Comparison of ENCODE assay signal across 13 cellular contexts in the genomic region with DNA sequence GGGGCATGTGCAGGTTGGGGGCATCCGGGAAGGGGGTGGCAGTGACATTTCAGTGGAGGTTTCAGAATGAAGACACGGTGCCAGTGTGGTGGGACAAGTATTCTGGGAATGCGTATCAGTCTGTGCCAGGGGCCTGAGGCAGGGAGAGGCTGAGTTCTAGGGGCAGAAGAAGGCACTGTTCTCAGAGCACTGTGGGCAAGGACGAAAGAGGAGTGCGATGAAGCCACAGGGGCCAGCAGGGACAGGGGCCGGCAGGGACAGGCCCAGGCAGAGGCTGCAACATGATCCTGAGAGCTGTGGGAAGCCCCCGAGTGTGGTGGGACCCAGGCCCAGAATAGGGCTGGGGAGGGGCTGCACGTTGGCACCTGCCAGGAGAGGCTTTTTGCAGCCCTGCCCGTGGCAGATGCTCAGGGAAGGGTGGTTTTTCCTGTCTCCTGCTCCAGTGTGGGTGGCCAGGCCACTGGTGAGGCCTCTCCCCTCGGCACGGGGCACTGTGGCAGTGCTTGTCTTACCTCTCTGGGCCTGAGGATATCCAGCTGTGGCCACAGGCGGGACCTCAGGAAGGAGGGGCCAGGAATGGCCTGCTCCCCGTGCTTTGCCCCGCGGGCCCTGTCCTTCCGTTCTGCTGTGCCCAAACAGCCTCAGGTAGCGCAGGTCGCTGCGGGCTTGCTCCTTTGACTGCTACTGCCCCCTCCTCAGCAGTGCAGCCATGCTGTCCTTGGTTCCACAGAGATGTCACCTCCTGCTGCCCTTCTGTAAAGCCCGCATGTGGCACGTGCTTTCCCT. TPM values are rescaled to one million over a fixed set of nuclear protein-coding genes. Genes with fewer than 3 reads are reported as not detected.
DNase-seq lines count a peak whose midpoint lies in the region; ATAC-seq and TF ChIP-seq lines count a peak whose summit lies in the region.
"Had no signal": no experiment of that assay in that cellular context is flagged by ENCODE, and none has a peak within 500 bp of the region (broad histone marks: within the 10 kb centered on the region; RNA-seq: fewer than 3 reads in every experiment).

No MANE protein-coding gene starts in this region.

- H3K27me3 Mint-ChIP-seq in stimulated activated naive CD8-positive, alpha-beta T cell treated with anti-CD3 and anti-CD28 coated beads, Interleukin-15, Interleukin-2, amounts not matched to agents 100 ng/mL and 50 ng/mL, for 24 hours: no peaks in the 10 kb centered on the region
- H3K27me3 Mint-ChIP-seq in neural progenitor cell (ENCODE audit: insufficient read depth, low read depth): no peaks in the 10 kb centered on the region

- no peak overlapping the region for H3K9ac ChIP-seq in neural progenitor cell

- H3K27me3 ChIP-seq in foreskin keratinocyte (no peaks in the 10 kb centered on the region), neural progenitor cell (no peaks in the 10 kb centered on the region), aorta (ENCODE audit: control insufficient read depth in 1 of 2, insufficient read depth in 2 of 2, low read length in 1 of 2) (no peaks in the 10 kb centered on the region)

- peaks cover 6% of the 10 kb centered on the region for H3K36me3 Mint-ChIP-seq in stimulated activated naive CD8-positive, alpha-beta T cell treated with anti-CD3 and anti-CD28 coated beads, Interleukin-15, Interleukin-2, amounts not matched to agents 100 ng/mL and 50 ng/mL, for 24 hours (ENCODE audit: low read depth)
- H3K36me3 Mint-ChIP-seq in neural progenitor cell: peaks cover 6% of the 10 kb centered on the region

- H2AFZ ChIP-seq in neural progenitor cell (replicated peaks): no peak overlapping the region

- H3K27ac Mint-ChIP-seq in stimulated activated naive CD8-positive, alpha-beta T cell treated with anti-CD3 and anti-CD28 coated beads, Interleukin-15, Interleukin-2, amounts not matched to agents 100 ng/mL and 50 ng/mL, for 24 hours: peak overlapping the region; percentile 60
- H3K27ac Mint-ChIP-seq in neural progenitor cell: peak overlapping the region; percentile 70
- H3K27ac Mint-ChIP-seq: endodermal cell had no signal

- H3K36me3 ChIP-seq in neural progenitor cell: no peaks in the 10 kb centered on the region
- no peaks in the 10 kb centered on the region for H3K36me3 ChIP-seq in aorta (ENCODE audit: control insufficient read depth in 1 of 2, insufficient read depth in 2 of 2, low read length in 1 of 2)

- H3K4me1 ChIP-seq in foreskin keratinocyte: peaks cover 15% of the 10 kb centered on the region
- H3K4me1 ChIP-seq in neural progenitor cell: peaks cover 14% of the 10 kb centered on the region
- no peaks in the 10 kb centered on the region for H3K4me1 ChIP-seq in aorta (ENCODE audit: control insufficient read depth in 1 of 2, insufficient read depth in 2 of 2, low read length in 2 of 2)

- peaks cover 43% of the 10 kb centered on the region for H3K79me2 ChIP-seq in neural progenitor cell (ENCODE audit: low read depth)

- H3K4me3 ChIP-seq in neural progenitor cell (no peak overlapping the region), aorta (ENCODE audit: low read length in 2 of 2) (no peak overlapping the region)

- no peaks in the 10 kb centered on the region for H3F3A ChIP-seq in neural progenitor cell (ENCODE audit: low read depth)

- H3K9me3 ChIP-seq in neural progenitor cell (ENCODE audit: low read depth) (no peaks in the 10 kb centered on the region), aorta (ENCODE audit: control insufficient read depth, low read length) (no peaks in the 10 kb centered on the region)

- H3K27ac ChIP-seq in foreskin keratinocyte (no peak overlapping the region), neural progenitor cell (no peak overlapping the region), aorta (ENCODE audit: low read depth in 1 of 2, low read length in 2 of 2) (no peak overlapping the region)
- H3K27ac ChIP-seq: VCaP had no signal

- WGBS in aorta, 2 donors: 78 to 81% methylated on average over 18 to 21 of the region's 21 CpGs

- no peak for ATAC-seq in stimulated activated naive CD8-positive, alpha-beta T cell treated with anti-CD3 and anti-CD28 coated beads, Interleukin-15, Interleukin-2, amounts not matched to agents 100 U/mL and 50 U/mL, for 24 hours
- peak; percentile 53 for ATAC-seq in foreskin keratinocyte
- peak; percentile 20 for ATAC-seq in aorta (ENCODE audit: low FRiP score)
- no peak for ATAC-seq in HG02759 (IDR thresholded peaks at IDR 0.05; ENCODE audit: unreplicated experiment)

- no peaks in the 10 kb centered on the region for H3K9me3 Mint-ChIP-seq in stimulated activated naive CD8-positive, alpha-beta T cell treated with anti-CD3 and anti-CD28 coated beads, Interleukin-15, Interleukin-2, amounts not matched to agents 100 ng/mL and 50 ng/mL, for 24 hours
- H3K9me3 Mint-ChIP-seq in neural progenitor cell: peaks cover 2% of the 10 kb centered on the region
- H3K9me3 Mint-ChIP-seq: endodermal cell had no signal

- DNase-seq in stimulated activated naive CD8-positive, alpha-beta T cell treated with anti-CD3 and anti-CD28 coated beads, Interleukin-15, Interleukin-2, amounts not matched to agents 100 U/mL and 50 U/mL, for 24 hours: no peak
- no peak for DNase-seq in foreskin keratinocyte
- no peak for DNase-seq in neural progenitor cell (ENCODE audit: low spot score)
- DNase-seq in aorta: no peak
- DNase-seq in T-helper 9 cell: no peak
- DNase-seq in stimulated activated CD4-positive, alpha-beta T cell treated with anti-CD3 and anti-CD28 coated beads, Interleukin-4, amount 100 ng/mL, for 4 hours: no peak
- DNase-seq: activated gamma-delta T cell treated with Interleukin-2 at 50 U/mL for 16 hours, Calu3, endodermal cell, NCI-H1092 had no signal

- peaks cover 24% of the 10 kb centered on the region for H4K20me1 ChIP-seq in neural progenitor cell (ENCODE audit: low read depth)

- no peak overlapping the region for H3K4me2 ChIP-seq in neural progenitor cell

- H3K4me3 Mint-ChIP-seq in stimulated activated naive CD8-positive, alpha-beta T cell treated with anti-CD3 and anti-CD28 coated beads, Interleukin-15, Interleukin-2, amounts not matched to agents 100 ng/mL and 50 ng/mL, for 24 hours: no peak overlapping the region
- H3K4me3 Mint-ChIP-seq in neural progenitor cell: no peak overlapping the region
- H3K4me3 Mint-ChIP-seq: endodermal cell had no signal

- peaks cover 36% of the 10 kb centered on the region for H3K4me1 Mint-ChIP-seq in stimulated activated naive CD8-positive, alpha-beta T cell treated with anti-CD3 and anti-CD28 coated beads, Interleukin-15, Interleukin-2, amounts not matched to agents 100 ng/mL and 50 ng/mL, for 24 hours (ENCODE audit: low read depth)
- peaks cover 7% of the 10 kb centered on the region for H3K4me1 Mint-ChIP-seq in neural progenitor cell
- H3K4me1 Mint-ChIP-seq: endodermal cell had no signal

- TF ChIP-seq CTCF in foreskin keratinocyte (conservative IDR thresholded peaks at IDR 0.05) (no peak), neural progenitor cell (IDR thresholded peaks at IDR 0.05) (no peak)

- intact Hi-C loops in aorta (cut with DNase I): no loop called here

RNA-seq across cellular contexts. Expression of a gene that starts 10.0 kb away (rescaled TPM):
- 74.6 and 78.4 TPM in 2 replicates for total RNA-seq in foreskin keratinocyte
- 70.2 and 73.3 TPM in 2 replicates for polyA plus RNA-seq in foreskin keratinocyte
- total RNA-seq in neural progenitor cell (ENCODE audit: low replicate concordance): 32.3 and 60.1 TPM in 2 replicates
- total RNA-seq in aorta: 10 to 100 TPM; 68.8 to 69.8 TPM
- 100 to 1,000 TPM in 1 of 2 donors, 10 to 100 TPM in 1; 25.5 to 111 TPM for polyA plus RNA-seq in aorta

RNA-seq across cellular contexts. Expression of a gene that starts 42.4 kb away (rescaled TPM):
- 311 and 439 TPM in 2 replicates for total RNA-seq in foreskin keratinocyte
- 196 and 255 TPM in 2 replicates for polyA plus RNA-seq in foreskin keratinocyte
- 40.9 and 76.7 TPM in 2 replicates for total RNA-seq in neural progenitor cell (ENCODE audit: low replicate concordance)
- total RNA-seq in aorta: 10 to 100 TPM; 92.8 to 95.2 TPM
- polyA plus RNA-seq in aorta: 100 to 1,000 TPM in 1 of 2 donors, 10 to 100 TPM in 1; 37.9 to 143 TPM

Comparison
In these comparisons a context has a peak if more than half of its experiments do, and no peak if none do; other contexts are left out.
1. ATAC-seq: peak in foreskin keratinocyte (single experiment) and aorta (single experiment); none in stimulated activated naive CD8-positive, alpha-beta T cell treated with anti-CD3 and anti-CD28 coated beads, Interleukin-15, Interleukin-2, amounts not matched to agents 100 U/mL and 50 U/mL, for 24 hours (single experiment) and HG02759 (single experiment).